ENCODE assay signal across 20 cellular contexts in genomic region chr3:19199131-19199530, GRCh38. TPM values are rescaled to one million over a fixed set of nuclear protein-coding genes. Genes with fewer than 3 reads are reported as not detected.
A peak's percentile ranks its signal among the peaks of the same experiment; 100 is the strongest.
DNase-seq lines count a peak whose midpoint lies in the region; ATAC-seq and TF ChIP-seq lines count a peak whose summit lies in the region.
"Had no signal": no experiment of that assay in that cellular context is flagged by ENCODE, and none has a peak within 500 bp of the region (broad histone marks: within the 10 kb centered on the region; RNA-seq: fewer than 3 reads in every experiment).

No MANE protein-coding gene starts in this region.

- no peaks in the 10 kb centered on the region; the same call in 1 of the 2 replicates for H3K36me3 Mint-ChIP-seq in HFFc6 (ENCODE audit: low read depth)
- H3K36me3 Mint-ChIP-seq: CD8-positive, alpha-beta T cell had no signal

- no peaks in the 10 kb centered on the region for H3K4me1 ChIP-seq in right lobe of liver
- H3K4me1 ChIP-seq: A549; BLaER1 treated with 17β-estradiol and CSF1 and Interleukin-3, amounts not matched to agents 10 nM and 100 nM; Caco-2 had no signal

- DNase-seq in SK-MEL-5 (ENCODE audit: low read depth, low spot score) (peak; percentile 50), dorsolateral prefrontal cortex (no peak), right lobe of liver (no peak), HFFc6 (no peak)
- DNase-seq in activated CD8-positive, alpha-beta memory T cell treated with anti-CD3 and anti-CD28 coated beads, Interleukin-2, amount 50 U/mL, for 4 hours: no peak
- DNase-seq: AML-193; Caco-2; Calu3; CD4-positive, alpha-beta T cell; CD8-positive, alpha-beta T cell; DMS79 treated with DMSO at 0.1 percent for 48 hours; GF-D8 had no signal

- H3K27ac Mint-ChIP-seq in HFFc6: no peak overlapping the region
- H3K27ac Mint-ChIP-seq: B cell; CD4-positive, alpha-beta T cell; CD8-positive, alpha-beta T cell had no signal

- H3K27ac ChIP-seq in dorsolateral prefrontal cortex (peak overlapping the region in 55 of 59 donors; percentile 2 to 99 (median 91)), layer of hippocampus (ENCODE audit: low read depth, low read length) (peak overlapping the region; percentile 2), temporal lobe (ENCODE audit: low read depth, low read length) (peak overlapping the region; percentile 15), right lobe of liver (no peak overlapping the region)
- H3K27ac ChIP-seq: 22Rv1; A549; BLaER1 treated with 17β-estradiol and CSF1 and Interleukin-3, amounts not matched to agents 10 nM and 100 nM; C4-2B had no signal

- no peak for TF ChIP-seq CTCF in dorsolateral prefrontal cortex (IDR thresholded peaks at IDR 0.05 in 54 of 56, conservative IDR thresholded peaks at IDR 0.05 in 2 of 56; ENCODE audit: low read depth in 1 of 56, partially characterized antibody in 56 of 56)
- TF ChIP-seq CTCF in right lobe of liver (IDR thresholded peaks at IDR 0.05): no peak
- no peak for TF ChIP-seq CTCF in HFFc6 (IDR thresholded peaks at IDR 0.05)

- no peak overlapping the region for H3K4me3 Mint-ChIP-seq in HFFc6
- H3K4me3 Mint-ChIP-seq: B cell; CD4-positive, alpha-beta T cell; CD8-positive, alpha-beta T cell had no signal

- intact Hi-C loops in dorsolateral prefrontal cortex (cut with DNase I) (no loop called here), right lobe of liver (cut with DNase I) (no loop called here)

- in situ Hi-C loops in SK-MEL-5 (cut with HindIII; ENCODE audit: low pct_unique_long_range_greater_than_20kb, low sequenced_read_pairs): no loop called here

- peak overlapping the region in 2 of 59 donors; percentile 7 to 8 for H3K4me3 ChIP-seq in dorsolateral prefrontal cortex
- no peak overlapping the region for H3K4me3 ChIP-seq in right lobe of liver
- H3K4me3 ChIP-seq: A549; BLaER1 treated with 17β-estradiol and CSF1 and Interleukin-3, amounts not matched to agents 10 nM and 100 nM had no signal

- H3K9me3 ChIP-seq in right lobe of liver: no peaks in the 10 kb centered on the region
- H3K9me3 ChIP-seq: A549; BLaER1 treated with 17β-estradiol and CSF1 and Interleukin-3, amounts not matched to agents 10 nM and 100 nM; Caco-2 had no signal

- TF ChIP-seq POLR2A in right lobe of liver (IDR thresholded peaks at IDR 0.05): no peak

- no peak for ATAC-seq in right lobe of liver
- ATAC-seq: A549; CD8-positive, alpha-beta T cell had no signal

- peaks cover 24% of the 10 kb centered on the region for H3K9me3 Mint-ChIP-seq in HFFc6
- H3K9me3 Mint-ChIP-seq: CD4-positive, alpha-beta T cell; CD8-positive, alpha-beta T cell had no signal

- H3K27me3 ChIP-seq in dorsolateral prefrontal cortex (no peaks in the 10 kb centered on the region), layer of hippocampus (ENCODE audit: control insufficient read depth, insufficient read depth, low read length) (no peaks in the 10 kb centered on the region), right lobe of liver (no peaks in the 10 kb centered on the region)
- H3K27me3 ChIP-seq: BLaER1 treated with 17β-estradiol and CSF1 and Interleukin-3, amounts not matched to agents 10 nM and 100 nM had no signal

- no peaks in the 10 kb centered on the region for H3K27me3 Mint-ChIP-seq in HFFc6 (ENCODE audit: insufficient read depth)
- H3K27me3 Mint-ChIP-seq: B cell; CD4-positive, alpha-beta T cell had no signal

- H3K36me3 ChIP-seq in right lobe of liver: no peaks in the 10 kb centered on the region
- H3K36me3 ChIP-seq: BLaER1 treated with 17β-estradiol and CSF1 and Interleukin-3, amounts not matched to agents 10 nM and 100 nM had no signal

- H3K4me1 Mint-ChIP-seq in HFFc6 (ENCODE audit: low read depth): no peaks in the 10 kb centered on the region
- H3K4me1 Mint-ChIP-seq: B cell had no signal

- 35% methylated on average over 2 of the region's 2 CpGs for WGBS in right lobe of liver (ENCODE audit: insufficient coverage, low coverage, low lambda C conversion rate, missing lambda C conversion rate)

RNA-seq across cellular contexts. Expression of gene KCNH8, which starts 50.8 kb away (rescaled TPM):
- 0.24 and 0.26 TPM in 2 replicates for total RNA-seq in SK-MEL-5 (2014; rRNA removed; shearing (Covaris generic))
- polyA plus RNA-seq in SK-MEL-5 (2015; cell fraction: cytosol; rRNA removed): 0.28 and 0.90 TPM in 2 replicates
- polyA plus RNA-seq in SK-MEL-5 (2015; cell fraction: nucleus; rRNA removed): 4.6 and 7.3 TPM in 2 replicates
- 100 to 1,000 TPM in 1 of 120 experiments, 10 to 100 TPM in 94, 1 to 10 TPM in 25; 4.2 to 108 (median 19.2) TPM for total RNA-seq in dorsolateral prefrontal cortex
- total RNA-seq in temporal lobe: 6.6 TPM
- not detected for total RNA-seq in right lobe of liver
- total RNA-seq in HFFc6 (2021; fragmentation: NEBNext Ultra II Directional; extraction: Animal tissue kit (Norgen Biotek cat#: 25700)): not detected
- total RNA-seq: A172; CD4-positive, alpha-beta T cell had no signal

Comparison
In these comparisons a context has a peak if more than half of its experiments do, and no peak if none do; other contexts are left out.
1. H3K27ac ChIP-seq: peak in dorsolateral prefrontal cortex (55 of 59), layer of hippocampus (single experiment) and temporal lobe (single experiment); none in right lobe of liver (0 of 3).